ENCODE assay signal across 8 cellular contexts in the genomic region with DNA sequence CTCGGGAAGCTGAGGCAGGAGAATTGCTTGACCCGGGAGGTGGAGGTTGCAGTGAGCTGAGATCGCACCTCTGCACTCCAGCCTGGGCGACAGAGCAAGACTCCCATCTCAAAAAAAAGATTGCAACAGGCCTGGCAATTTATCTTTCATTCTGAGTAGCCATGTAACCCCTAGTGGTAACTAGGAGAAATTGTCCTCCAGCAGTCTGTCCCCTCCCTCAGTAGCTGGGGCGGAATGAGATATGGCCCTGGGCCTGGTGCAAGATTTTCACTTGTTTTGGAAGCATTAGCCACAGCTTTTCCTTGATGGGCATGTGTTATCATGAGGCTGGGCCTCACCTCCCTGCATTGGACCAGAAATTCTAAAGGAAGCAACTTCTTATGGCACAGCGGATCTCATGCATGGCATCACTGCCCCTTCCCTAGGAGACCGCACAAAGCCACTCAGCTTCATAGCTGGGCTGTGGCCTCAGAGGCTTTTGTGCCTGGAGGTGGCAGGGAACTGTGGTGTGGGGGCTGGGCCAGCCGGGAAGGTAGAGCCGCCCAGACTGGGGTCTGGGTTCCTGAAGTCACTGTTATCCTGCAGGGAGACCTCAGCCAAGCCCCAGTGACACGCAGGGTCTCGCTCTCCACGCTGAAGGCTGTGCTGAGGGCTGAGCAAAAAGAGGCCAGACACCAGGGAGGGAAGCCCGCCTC. TPM values are rescaled to one million over a fixed set of nuclear protein-coding genes. Genes with fewer than 3 reads are reported as not detected.
DNase-seq lines count a peak whose midpoint lies in the region; ATAC-seq and TF ChIP-seq lines count a peak whose summit lies in the region.

No MANE protein-coding gene starts in this region.

- peaks cover 10% of the 10 kb centered on the region for H3K4me1 Mint-ChIP-seq in CD14-positive monocyte

- H3K36me3 ChIP-seq in WERI-Rb-1: no peaks in the 10 kb centered on the region

- no peak overlapping the region for H3K27ac ChIP-seq in WERI-Rb-1

- peaks cover 0 to 4% (median 3%) of the 10 kb centered on the region in 3 donors for H3K27me3 Mint-ChIP-seq in CD14-positive monocyte (ENCODE audit: low read depth in 3 of 3)

- H3K4me3 ChIP-seq in WERI-Rb-1 (ENCODE audit: low read depth, low read length): no peak overlapping the region

- H3K27ac Mint-ChIP-seq in CD14-positive monocyte: peak overlapping the region in 2 of 7 donors; percentile 20 to 63

- ATAC-seq in HG02840 (IDR thresholded peaks at IDR 0.05; ENCODE audit: low FRiP score, unreplicated experiment): no peak

- H3K27me3 ChIP-seq in WERI-Rb-1 (ENCODE audit: insufficient read depth, low read depth, severe bottlenecking): no peaks in the 10 kb centered on the region

- peak; percentile 63 for TF ChIP-seq CTCF in CD14-positive monocyte (IDR thresholded peaks at IDR 0.05)
- TF ChIP-seq CTCF in WERI-Rb-1 (IDR thresholded peaks at IDR 0.05; ENCODE audit: low read depth, low read length): peak; percentile 53

- H3K9me3 Mint-ChIP-seq in CD14-positive monocyte: peaks cover 0 to 5% (median 0%) of the 10 kb centered on the region in 7 donors

- DNase-seq in CD14-positive monocyte (ENCODE audit: low spot score) (no peak), HT-29 (ENCODE audit: low spot score) (peak; percentile 15), WERI-Rb-1 (no peak), iPS-NIHi7 (ENCODE audit: extremely low spot score) (peak; percentile 70), NCI-H345 (lab: John Stamatoyannopoulos, UW) (no peak), mesenteric fat pad (ENCODE audit: low spot score) (no peak)
- no peak for DNase-seq in effector CD8-positive, alpha-beta T cell (lab: John Stamatoyannopoulos, UW)

- no peak overlapping the region for H3K4me3 Mint-ChIP-seq in CD14-positive monocyte

- no peaks in the 10 kb centered on the region for H3K9me3 ChIP-seq in WERI-Rb-1 (ENCODE audit: severe bottlenecking)

- intact Hi-C loops in CD14-positive monocyte (cut with micrococcal nuclease): no loop called here

- peaks cover 15 to 35% of the 10 kb centered on the region in 2 donors for H3K36me3 Mint-ChIP-seq in CD14-positive monocyte

RNA-seq across cellular contexts. Expression of gene NATD1, which starts 13.4 kb away (rescaled TPM):
- 1 to 10 TPM; 3.0 to 3.8 TPM for polyA plus RNA-seq in CD14-positive monocyte
- total RNA-seq in HT-29 (2014; rRNA removed; shearing (Covaris generic)): 0.97 and 1.1 TPM in 2 replicates
- total RNA-seq in mesenteric fat pad: 17.4 TPM

RNA-seq across cellular contexts. Expression of gene TMEM11, which starts 25.9 kb away (rescaled TPM):
- polyA plus RNA-seq in CD14-positive monocyte: 10 to 100 TPM; 59.5 to 68.1 TPM
- total RNA-seq in HT-29 (2014; rRNA removed; shearing (Covaris generic)): 34.1 and 36.5 TPM in 2 replicates
- 37.9 TPM for total RNA-seq in mesenteric fat pad

RNA-seq across cellular contexts. Expression of gene MAP2K3, which starts 44.7 kb away (rescaled TPM):
- polyA plus RNA-seq in CD14-positive monocyte: 100 to 1,000 TPM; 107 to 166 TPM
- total RNA-seq in HT-29 (2014; rRNA removed; shearing (Covaris generic)): 65.0 and 89.9 TPM in 2 replicates
- total RNA-seq in mesenteric fat pad: 103 TPM

Comparison
In these comparisons a context has a peak if more than half of its experiments do, and no peak if none do; other contexts are left out.
1. DNase-seq: peak in HT-29 (single experiment) and iPS-NIHi7 (single experiment); none in CD14-positive monocyte (single experiment), WERI-Rb-1 (single experiment), NCI-H345 (single experiment), effector CD8-positive, alpha-beta T cell (single experiment) and mesenteric fat pad (single experiment).